13 cellular contexts compared by ENCODE assay signal in the genomic region with DNA sequence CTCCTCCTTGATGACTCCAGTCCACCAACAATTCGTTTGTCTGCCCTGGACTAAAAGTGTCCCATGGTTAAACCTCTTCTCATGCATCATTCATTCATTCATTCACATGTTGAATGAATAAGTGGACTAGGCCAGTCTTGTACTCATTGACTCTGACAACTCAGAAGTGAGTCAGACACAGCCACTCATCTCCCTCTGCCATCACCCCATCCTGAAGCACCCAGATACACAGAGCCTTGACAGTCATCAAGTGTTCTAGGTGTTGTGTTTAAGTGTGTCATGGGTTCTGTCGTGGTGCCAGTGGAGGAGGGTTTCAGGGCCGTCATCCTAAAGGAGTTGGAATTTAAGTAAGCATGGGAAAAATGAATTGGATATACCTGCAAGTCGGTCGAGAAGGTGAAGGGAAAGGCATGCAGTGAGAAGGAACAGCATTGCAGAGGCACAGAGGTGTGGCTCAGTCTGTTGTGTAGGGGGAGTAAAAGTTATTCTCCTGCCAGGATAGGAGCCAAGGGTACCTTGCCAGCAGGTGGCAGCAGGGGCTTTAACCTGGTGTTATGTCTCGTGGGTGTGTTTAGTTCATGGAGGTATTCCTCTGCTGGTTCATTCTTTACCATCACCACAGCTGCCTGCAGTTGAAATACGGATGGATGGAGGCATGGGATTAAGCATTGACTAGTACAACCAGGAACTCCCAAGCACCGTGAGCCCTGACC. TPM values are rescaled to one million over a fixed set of nuclear protein-coding genes. Genes with fewer than 3 reads are reported as not detected.
A peak's percentile ranks its signal among the peaks of the same experiment; 100 is the strongest.
DNase-seq lines count a peak whose midpoint lies in the region; ATAC-seq lines count a peak whose summit lies in the region.
"Had no signal": no experiment of that assay in that cellular context is flagged by ENCODE, and none has a peak within 500 bp of the region (broad histone marks: within the 10 kb centered on the region; RNA-seq: fewer than 3 reads in every experiment).

No MANE protein-coding gene starts in this region.

- no CpG with 5 or more reads among the region's 8 CpGs for WGBS in mesendoderm (ENCODE audit: extremely low coverage, insufficient coverage, low lambda C conversion rate)

- H3K9ac ChIP-seq in mesendoderm (ENCODE audit: low read length): no peak overlapping the region

- H2BK15ac ChIP-seq in mesendoderm (replicated peaks; ENCODE audit: low read depth): no peak overlapping the region

- no peak overlapping the region for H3K27ac ChIP-seq in mesendoderm (ENCODE audit: low read depth, low read length)
- H3K27ac ChIP-seq: esophagus squamous epithelium had no signal

- CTCF ChIA-PET in activated CD4-positive, alpha-beta T cell treated with anti-CD3 and anti-CD28 coated beads, Interleukin-2, amount 10 ng/mL, durations not matched to agents 7 days and 5 days (lab: Charles Lee): no interaction called here

- no peak overlapping the region for H2BK120ac ChIP-seq in mesendoderm (ENCODE audit: low read depth, low read length)

- H3K9me3 Mint-ChIP-seq in activated CD4-positive, alpha-beta T cell treated with anti-CD3 and anti-CD28 coated beads, Interleukin-2, amount 10 ng/mL, durations not matched to agents 7 days and 5 days: no peaks in the 10 kb centered on the region
- H3K9me3 Mint-ChIP-seq in activated T-helper 17 cell treated with anti-CD3 and anti-CD28 coated beads, Interleukin-2, amount 50 U/mL, for 72 hours: no peaks in the 10 kb centered on the region

- H3K4me3 ChIP-seq in mesendoderm (ENCODE audit: low read length): no peak overlapping the region
- H3K4me3 ChIP-seq: esophagus squamous epithelium had no signal

- no peaks in the 10 kb centered on the region for H3K4me1 Mint-ChIP-seq in activated CD4-positive, alpha-beta T cell treated with anti-CD3 and anti-CD28 coated beads, Interleukin-2, amount 10 ng/mL, durations not matched to agents 7 days and 5 days
- H3K4me1 Mint-ChIP-seq in activated T-helper 17 cell treated with anti-CD3 and anti-CD28 coated beads, Interleukin-2, amount 50 U/mL, for 72 hours: peaks cover 7% of the 10 kb centered on the region

- H3K4ac ChIP-seq in mesendoderm (ENCODE audit: low read depth, low read length): no peak overlapping the region

- in situ Hi-C loops in KBM-7 (cut with MboI; ENCODE audit: low pct_unique_long_range_greater_than_20kb, low sequenced_read_pairs): no loop called here

- no peaks in the 10 kb centered on the region for H3K79me2 ChIP-seq in mesendoderm (ENCODE audit: control insufficient read depth, insufficient read depth, low read length)

- H3K79me1 ChIP-seq in mesendoderm (ENCODE audit: low read length): no peaks in the 10 kb centered on the region

- H4K8ac ChIP-seq in mesendoderm (ENCODE audit: low read depth, low read length): no peak overlapping the region

- H3K36me3 Mint-ChIP-seq in activated CD4-positive, alpha-beta T cell treated with anti-CD3 and anti-CD28 coated beads, Interleukin-2, amount 10 ng/mL, durations not matched to agents 7 days and 5 days (ENCODE audit: low read depth): no peaks in the 10 kb centered on the region
- no peaks in the 10 kb centered on the region for H3K36me3 Mint-ChIP-seq in activated T-helper 17 cell treated with anti-CD3 and anti-CD28 coated beads, Interleukin-2, amount 50 U/mL, for 72 hours (ENCODE audit: low read depth)

- ATAC-seq in activated T-helper 17 cell treated with anti-CD3 and anti-CD28 coated beads, Interleukin-2, amount 50 U/mL, for 72 hours (replicated peaks): peak; percentile 87
- no peak for ATAC-seq in HG03571 (IDR thresholded peaks at IDR 0.05; ENCODE audit: unreplicated experiment)

- no peak overlapping the region for H3K4me2 ChIP-seq in mesendoderm (ENCODE audit: low read length)

- no peak overlapping the region for H3K56ac ChIP-seq in mesendoderm (ENCODE audit: low read length)

- H3K23ac ChIP-seq in mesendoderm (ENCODE audit: low read length): no peak overlapping the region

- no peak overlapping the region for H3K27ac Mint-ChIP-seq in activated CD4-positive, alpha-beta T cell treated with anti-CD3 and anti-CD28 coated beads, Interleukin-2, amount 10 ng/mL, durations not matched to agents 7 days and 5 days
- H3K27ac Mint-ChIP-seq in activated T-helper 17 cell treated with anti-CD3 and anti-CD28 coated beads, Interleukin-2, amount 50 U/mL, for 72 hours: peak overlapping the region; percentile 13

- H3K27me3 ChIP-seq in mesendoderm (ENCODE audit: insufficient read depth, low read length, poor library complexity): no peaks in the 10 kb centered on the region
- H3K27me3 ChIP-seq: esophagus squamous epithelium had no signal

- no peak overlapping the region for H2BK5ac ChIP-seq in mesendoderm (ENCODE audit: low read length)

- POLR2A ChIA-PET in activated CD4-positive, alpha-beta T cell treated with anti-CD3 and anti-CD28 coated beads, Interleukin-2, amount 10 ng/mL, durations not matched to agents 7 days and 5 days (lab: Charles Lee): no interaction called here

- no peaks in the 10 kb centered on the region for H3K4me1 ChIP-seq in mesendoderm (ENCODE audit: control insufficient read depth, low read depth, low read length)
- H3K4me1 ChIP-seq: esophagus squamous epithelium had no signal

- intact Hi-C loops in head of caudate nucleus (cut with DNase I): no loop called here

- no peaks in the 10 kb centered on the region for H3K36me3 ChIP-seq in mesendoderm (ENCODE audit: control insufficient read depth, insufficient read depth, low read length)
- H3K36me3 ChIP-seq: esophagus squamous epithelium had no signal

- H4K5ac ChIP-seq in mesendoderm (ENCODE audit: low read length): no peak overlapping the region

- H3K4me3 Mint-ChIP-seq in activated CD4-positive, alpha-beta T cell treated with anti-CD3 and anti-CD28 coated beads, Interleukin-2, amount 10 ng/mL, durations not matched to agents 7 days and 5 days: no peak overlapping the region
- H3K4me3 Mint-ChIP-seq in activated T-helper 17 cell treated with anti-CD3 and anti-CD28 coated beads, Interleukin-2, amount 50 U/mL, for 72 hours: no peak overlapping the region

- peak; percentile 10 for DNase-seq in activated CD4-positive, alpha-beta T cell treated with anti-CD3 and anti-CD28 coated beads for 1 hour
- DNase-seq in activated CD4-positive, alpha-beta T cell treated with anti-CD3 and anti-CD28 coated beads, Interleukin-2, amount 10 ng/mL, durations not matched to agents 7 days and 5 days: no peak
- peak; percentile 33 for DNase-seq in KBM-7
- DNase-seq in mesendoderm: peak; percentile 30
- DNase-seq in NCI-H526 (lab: John Stamatoyannopoulos, UW): no peak
- DNase-seq in head of caudate nucleus: no peak
- DNase-seq: esophagus squamous epithelium, NCI-H2171 treated with DMSO at 0.1 percent for 48 hours, nucleus accumbens, substantia nigra had no signal

- no peaks in the 10 kb centered on the region for H3K27me3 Mint-ChIP-seq in activated CD4-positive, alpha-beta T cell treated with anti-CD3 and anti-CD28 coated beads, Interleukin-2, amount 10 ng/mL, durations not matched to agents 7 days and 5 days
- H3K27me3 Mint-ChIP-seq in activated T-helper 17 cell treated with anti-CD3 and anti-CD28 coated beads, Interleukin-2, amount 50 U/mL, for 72 hours: no peaks in the 10 kb centered on the region

- no peak overlapping the region for H2AK5ac ChIP-seq in mesendoderm (ENCODE audit: low read length)

- no peak overlapping the region for H3K18ac ChIP-seq in mesendoderm (ENCODE audit: low read length)

RNA-seq across cellular contexts. Expression of gene MAGED2, which starts 18.3 kb away (rescaled TPM):
- 10 to 100 TPM; 46.3 to 54.2 TPM for total RNA-seq in activated CD4-positive, alpha-beta T cell treated with anti-CD3 and anti-CD28 coated beads, Interleukin-2, amount 10 ng/mL, durations not matched to agents 7 days and 5 days
- 10 to 100 TPM; 40.8 to 54.8 TPM for total RNA-seq in activated T-helper 17 cell treated with anti-CD3 and anti-CD28 coated beads, Interleukin-2, amount 50 U/mL, for 72 hours
- 101 TPM for polyA plus RNA-seq in mesendoderm (2013, experiment 1 of 2)
- 98.0 TPM for polyA plus RNA-seq in mesendoderm (2013, experiment 2 of 2)

RNA-seq across cellular contexts. Expression of gene ITIH6, which starts 27.8 kb away (rescaled TPM):
- not detected for total RNA-seq in activated CD4-positive, alpha-beta T cell treated with anti-CD3 and anti-CD28 coated beads, Interleukin-2, amount 10 ng/mL, durations not matched to agents 7 days and 5 days
- not detected for total RNA-seq in activated T-helper 17 cell treated with anti-CD3 and anti-CD28 coated beads, Interleukin-2, amount 50 U/mL, for 72 hours
- 0.03 TPM for polyA plus RNA-seq in mesendoderm (2013, experiment 1 of 2)
- 0.01 TPM for polyA plus RNA-seq in mesendoderm (2013, experiment 2 of 2)
- total RNA-seq: esophagus squamous epithelium had no signal
- polyA plus RNA-seq: AG04450 had no signal

Comparison
In these comparisons a context has a peak if more than half of its experiments do, and no peak if none do; other contexts are left out.
1. DNase-seq: peak in activated CD4-positive, alpha-beta T cell treated with anti-CD3 and anti-CD28 coated beads for 1 hour (single experiment), KBM-7 (single experiment) and mesendoderm (single experiment); none in activated CD4-positive, alpha-beta T cell treated with anti-CD3 and anti-CD28 coated beads, Interleukin-2, amount 10 ng/mL, durations not matched to agents 7 days and 5 days (single experiment), NCI-H526 (0 of 2) and head of caudate nucleus (0 of 42).